Comparison of ENCODE assay signal across 1 cellular context in the genomic region with DNA sequence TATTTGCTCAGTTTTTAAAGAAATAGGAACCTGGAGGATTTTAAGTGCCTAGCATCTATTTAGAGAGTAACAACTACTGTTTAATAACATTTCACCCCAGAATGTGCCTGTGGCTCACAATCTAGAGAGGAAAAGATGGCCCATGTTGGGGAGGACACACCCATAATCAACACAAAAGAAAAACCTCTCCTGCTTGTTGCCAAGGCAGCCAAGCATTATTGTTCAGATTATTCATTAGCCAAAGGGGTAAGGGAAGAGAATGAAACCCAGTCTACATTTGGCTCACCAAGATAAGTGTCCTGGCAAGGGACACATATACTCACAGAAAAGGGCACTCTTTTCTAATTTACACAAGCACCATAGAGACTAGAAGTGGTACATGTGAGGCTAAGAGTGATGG.
TF ChIP-seq lines count a peak whose summit lies in the region.

No MANE protein-coding gene starts in this region.

TF ChIP-seq in GM12878, 131 proteins besides CTCF, POLR2A, EP300 and RAD21:
- TF ChIP-seq ZNF24 (IDR thresholded peaks at IDR 0.05): no peak
- no peak for TF ChIP-seq ZNF622 (IDR thresholded peaks at IDR 0.05)
- no peak for TF ChIP-seq PML (IDR thresholded peaks at IDR 0.05; ENCODE audit: low read length)
- TF ChIP-seq POLR2AphosphoS2 (IDR thresholded peaks at IDR 0.05; ENCODE audit: low read depth, low read length): no peak
- no peak for TF ChIP-seq SIX5 (IDR thresholded peaks at IDR 0.05; ENCODE audit: low read depth, low read length, severe bottlenecking)
- TF ChIP-seq, protein P1, sequence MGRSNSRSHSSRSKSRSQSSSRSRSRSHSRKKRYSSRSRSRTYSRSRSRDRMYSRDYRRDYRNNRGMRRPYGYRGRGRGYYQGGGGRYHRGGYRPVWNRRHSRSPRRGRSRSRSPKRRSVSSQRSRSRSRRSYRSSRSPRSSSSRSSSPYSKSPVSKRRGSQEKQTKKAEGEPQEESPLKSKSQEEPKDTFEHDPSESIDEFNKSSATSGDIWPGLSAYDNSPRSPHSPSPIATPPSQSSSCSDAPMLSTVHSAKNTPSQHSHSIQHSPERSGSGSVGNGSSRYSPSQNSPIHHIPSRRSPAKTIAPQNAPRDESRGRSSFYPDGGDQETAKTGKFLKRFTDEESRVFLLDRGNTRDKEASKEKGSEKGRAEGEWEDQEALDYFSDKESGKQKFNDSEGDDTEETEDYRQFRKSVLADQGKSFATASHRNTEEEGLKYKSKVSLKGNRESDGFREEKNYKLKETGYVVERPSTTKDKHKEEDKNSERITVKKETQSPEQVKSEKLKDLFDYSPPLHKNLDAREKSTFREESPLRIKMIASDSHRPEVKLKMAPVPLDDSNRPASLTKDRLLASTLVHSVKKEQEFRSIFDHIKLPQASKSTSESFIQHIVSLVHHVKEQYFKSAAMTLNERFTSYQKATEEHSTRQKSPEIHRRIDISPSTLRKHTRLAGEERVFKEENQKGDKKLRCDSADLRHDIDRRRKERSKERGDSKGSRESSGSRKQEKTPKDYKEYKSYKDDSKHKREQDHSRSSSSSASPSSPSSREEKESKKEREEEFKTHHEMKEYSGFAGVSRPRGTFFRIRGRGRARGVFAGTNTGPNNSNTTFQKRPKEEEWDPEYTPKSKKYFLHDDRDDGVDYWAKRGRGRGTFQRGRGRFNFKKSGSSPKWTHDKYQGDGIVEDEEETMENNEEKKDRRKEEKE (IDR thresholded peaks at IDR 0.05): no peak
- no peak for TF ChIP-seq BRCA1 (IDR thresholded peaks at IDR 0.05; ENCODE audit: low read depth, low read length)
- TF ChIP-seq NFXL1 (IDR thresholded peaks at IDR 0.05; ENCODE audit: borderline replicate concordance): no peak
- no peak for TF ChIP-seq RELA (IDR thresholded peaks at IDR 0.05; ENCODE audit: borderline replicate concordance, partially characterized antibody)
- TF ChIP-seq, protein P2, sequence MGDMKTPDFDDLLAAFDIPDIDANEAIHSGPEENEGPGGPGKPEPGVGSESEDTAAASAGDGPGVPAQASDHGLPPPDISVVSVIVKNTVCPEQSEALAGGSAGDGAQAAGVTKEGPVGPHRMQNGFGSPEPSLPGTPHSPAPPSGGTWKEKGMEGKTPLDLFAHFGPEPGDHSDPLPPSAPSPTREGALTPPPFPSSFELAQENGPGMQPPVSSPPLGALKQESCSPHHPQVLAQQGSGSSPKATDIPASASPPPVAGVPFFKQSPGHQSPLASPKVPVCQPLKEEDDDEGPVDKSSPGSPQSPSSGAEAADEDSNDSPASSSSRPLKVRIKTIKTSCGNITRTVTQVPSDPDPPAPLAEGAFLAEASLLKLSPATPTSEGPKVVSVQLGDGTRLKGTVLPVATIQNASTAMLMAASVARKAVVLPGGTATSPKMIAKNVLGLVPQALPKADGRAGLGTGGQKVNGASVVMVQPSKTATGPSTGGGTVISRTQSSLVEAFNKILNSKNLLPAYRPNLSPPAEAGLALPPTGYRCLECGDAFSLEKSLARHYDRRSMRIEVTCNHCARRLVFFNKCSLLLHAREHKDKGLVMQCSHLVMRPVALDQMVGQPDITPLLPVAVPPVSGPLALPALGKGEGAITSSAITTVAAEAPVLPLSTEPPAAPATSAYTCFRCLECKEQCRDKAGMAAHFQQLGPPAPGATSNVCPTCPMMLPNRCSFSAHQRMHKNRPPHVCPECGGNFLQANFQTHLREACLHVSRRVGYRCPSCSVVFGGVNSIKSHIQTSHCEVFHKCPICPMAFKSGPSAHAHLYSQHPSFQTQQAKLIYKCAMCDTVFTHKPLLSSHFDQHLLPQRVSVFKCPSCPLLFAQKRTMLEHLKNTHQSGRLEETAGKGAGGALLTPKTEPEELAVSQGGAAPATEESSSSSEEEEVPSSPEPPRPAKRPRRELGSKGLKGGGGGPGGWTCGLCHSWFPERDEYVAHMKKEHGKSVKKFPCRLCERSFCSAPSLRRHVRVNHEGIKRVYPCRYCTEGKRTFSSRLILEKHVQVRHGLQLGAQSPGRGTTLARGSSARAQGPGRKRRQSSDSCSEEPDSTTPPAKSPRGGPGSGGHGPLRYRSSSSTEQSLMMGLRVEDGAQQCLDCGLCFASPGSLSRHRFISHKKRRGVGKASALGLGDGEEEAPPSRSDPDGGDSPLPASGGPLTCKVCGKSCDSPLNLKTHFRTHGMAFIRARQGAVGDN (IDR thresholded peaks at IDR 0.05): no peak
- TF ChIP-seq, protein P3, sequence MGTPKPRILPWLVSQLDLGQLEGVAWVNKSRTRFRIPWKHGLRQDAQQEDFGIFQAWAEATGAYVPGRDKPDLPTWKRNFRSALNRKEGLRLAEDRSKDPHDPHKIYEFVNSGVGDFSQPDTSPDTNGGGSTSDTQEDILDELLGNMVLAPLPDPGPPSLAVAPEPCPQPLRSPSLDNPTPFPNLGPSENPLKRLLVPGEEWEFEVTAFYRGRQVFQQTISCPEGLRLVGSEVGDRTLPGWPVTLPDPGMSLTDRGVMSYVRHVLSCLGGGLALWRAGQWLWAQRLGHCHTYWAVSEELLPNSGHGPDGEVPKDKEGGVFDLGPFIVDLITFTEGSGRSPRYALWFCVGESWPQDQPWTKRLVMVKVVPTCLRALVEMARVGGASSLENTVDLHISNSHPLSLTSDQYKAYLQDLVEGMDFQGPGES (IDR thresholded peaks at IDR 0.05): no peak
- TF ChIP-seq FOS (IDR thresholded peaks at IDR 0.05; ENCODE audit: borderline replicate concordance, extremely low read depth, insufficient read length): no peak
- TF ChIP-seq TARDBP (IDR thresholded peaks at IDR 0.05; ENCODE audit: borderline replicate concordance): no peak
